In genomic region chr17:79645777-79646088, GRCh38 we compare ENCODE assay signal across 26 cellular contexts. TPM values are rescaled to one million over a fixed set of nuclear protein-coding genes. Genes with fewer than 3 reads are reported as not detected.
"Had no signal": no experiment of that assay in that cellular context is flagged by ENCODE, and none has a peak within 500 bp of the region (broad histone marks: within the 10 kb centered on the region; RNA-seq: fewer than 3 reads in every experiment).

No MANE protein-coding gene starts in this region.

- H3K36me3 ChIP-seq: gastrocnemius medialis, heart right ventricle, neural progenitor cell, ovary, right lobe of liver, spleen, thoracic aorta, transverse colon, uterus had no signal

- ATAC-seq: esophagus mucosa; gastrocnemius medialis; heart right ventricle; mucosa of descending colon; naive thymus-derived CD8-positive, alpha-beta T cell; stimulated activated naive B cell treated with anti-CD40 and anti-IgM and Interleukin-4, amounts not matched to agents 10 μg/mL and 1 μg/mL and 100 μg/mL, for 72 hours; stimulated activated naive CD8-positive, alpha-beta T cell treated with anti-CD3 and anti-CD28 coated beads, Interleukin-15, amount 100 ng/mL, for 72 hours had no signal

- H3K4me1 ChIP-seq: gastrocnemius medialis, heart right ventricle, neural progenitor cell, right lobe of liver, spleen, transverse colon, uterus had no signal

- H3K27ac ChIP-seq: dorsolateral prefrontal cortex, gastrocnemius medialis, heart right ventricle, neural progenitor cell, ovary, right lobe of liver, spleen, thoracic aorta, transverse colon, uterus had no signal

- H3K4me3 ChIP-seq: dorsolateral prefrontal cortex, gastrocnemius medialis, heart right ventricle, mucosa of descending colon, neural progenitor cell, ovary, right lobe of liver, spleen, thoracic aorta, transverse colon, uterus had no signal

- H3K27me3 ChIP-seq: neural progenitor cell, ovary, right lobe of liver, uterus had no signal

- H3K9me3 ChIP-seq: gastrocnemius medialis, mucosa of descending colon, ovary, right lobe of liver, thoracic aorta, transverse colon, uterus had no signal

- DNase-seq: cortex of kidney; effector CD8-positive, alpha-beta T cell; gastrocnemius medialis; heart right ventricle; hypothalamus; kidney glomerular epithelial cell; mammary epithelial cell; mucosa of descending colon; nucleus accumbens; spleen; stimulated activated CD4-positive, alpha-beta T cell treated with anti-CD3 and anti-CD28 coated beads, Interleukin-4, amount 100 ng/mL, for 4 hours; stimulated activated naive B cell treated with anti-CD40 and anti-IgM and Interleukin-4, amounts not matched to agents 10 μg/mL and 1 μg/mL and 100 μg/mL, for 72 hours; stimulated activated naive CD8-positive, alpha-beta T cell treated with anti-CD3 and anti-CD28 coated beads, Interleukin-15, amount 100 ng/mL, for 72 hours; substantia nigra; transverse colon had no signal

RNA-seq across cellular contexts. Expression of gene RBFOX3, which starts 34.9 kb away (rescaled TPM):
- total RNA-seq: chondrocyte; fibroblast of villous mesenchyme; gastrocnemius medialis; heart right ventricle; lower leg skin; mammary epithelial cell; naive thymus-derived CD8-positive, alpha-beta T cell; right lobe of liver; thoracic aorta had no signal
- polyA plus RNA-seq: heart right ventricle; mammary epithelial cell; naive thymus-derived CD8-positive, alpha-beta T cell had no signal
